Comparison of ENCODE assay signal across 8 cellular contexts in genomic region chr1:2382621-2383361, GRCh38. TPM values are rescaled to one million over a fixed set of nuclear protein-coding genes. Genes with fewer than 3 reads are reported as not detected.
DNase-seq lines count a peak whose midpoint lies in the region; ATAC-seq, FAIRE-seq and TF ChIP-seq lines count a peak whose summit lies in the region.

No MANE protein-coding gene starts in this region.

- no peak overlapping the region for H2AFZ ChIP-seq in Karpas-422 (ENCODE audit: low read length)

- H3K79me2 ChIP-seq in Karpas-422 (ENCODE audit: low read length): no peaks in the 10 kb centered on the region

- no peak for FAIRE-seq in kidney (lab: Jason Lieb, UNC)

- H3K27ac ChIP-seq in Karpas-422 (ENCODE audit: low read length) (no peak overlapping the region), kidney (ENCODE audit: low read depth in 2 of 2, low read length in 2 of 2) (no peak overlapping the region), uterus (no peak overlapping the region)

- no peak overlapping the region for H3K4me3 ChIP-seq in Karpas-422 (ENCODE audit: low read length)
- H3K4me3 ChIP-seq in astrocyte of the spinal cord (ENCODE audit: low read depth, low read length): no peak overlapping the region
- H3K4me3 ChIP-seq in kidney (ENCODE audit: low read length in 2 of 2): no peak overlapping the region
- no peak overlapping the region for H3K4me3 ChIP-seq in uterus

- no peaks in the 10 kb centered on the region for H3K9me2 ChIP-seq in Karpas-422 (replicated peaks; ENCODE audit: insufficient read depth, low read length)

- H3K36me3 ChIP-seq in Karpas-422 (ENCODE audit: insufficient read depth, low read length): no peaks in the 10 kb centered on the region
- H3K36me3 ChIP-seq in kidney (ENCODE audit: control insufficient read depth in 1 of 2, insufficient read depth in 2 of 2, low read length in 2 of 2): peaks cover 2 to 5% of the 10 kb centered on the region in 2 donors
- no peaks in the 10 kb centered on the region for H3K36me3 ChIP-seq in uterus

- TF ChIP-seq POLR2A in uterus (IDR thresholded peaks at IDR 0.05): no peak

- TF ChIP-seq CTCF in astrocyte of the spinal cord (IDR thresholded peaks at IDR 0.05; ENCODE audit: low read depth, low read length) (peak; percentile 74), kidney (IDR thresholded peaks at IDR 0.05; ENCODE audit: borderline replicate concordance, extremely low read depth, insufficient read depth) (peak; percentile 36), uterus (IDR thresholded peaks at IDR 0.05) (peak in 3 of 4 experiments; percentile 22 to 32 (median 32))

- H3K9me3 ChIP-seq in Karpas-422 (ENCODE audit: low read length) (no peaks in the 10 kb centered on the region), kidney (ENCODE audit: control insufficient read depth in 1 of 2, low read length in 2 of 2) (no peaks in the 10 kb centered on the region), uterus (no peaks in the 10 kb centered on the region)

- H3K27me3 ChIP-seq in Karpas-422 (ENCODE audit: low read length) (no peaks in the 10 kb centered on the region), uterus (no peaks in the 10 kb centered on the region)

- peaks cover 7% of the 10 kb centered on the region; the same call in 1 of the 2 replicates for H4K20me1 ChIP-seq in Karpas-422 (ENCODE audit: insufficient read depth, low read depth, low read length)

- DNase-seq in EH (ENCODE audit: low read depth): peak; percentile 40
- DNase-seq in Karpas-422: peak; percentile 55
- peak; percentile 26 for DNase-seq in astrocyte of the spinal cord (ENCODE audit: low read depth, low spot score)
- DNase-seq in kidney: peak; percentile 75
- no peak for DNase-seq in uterus
- no peak for DNase-seq in NCI-H446 (lab: John Stamatoyannopoulos, UW)

- H3K4me2 ChIP-seq in Karpas-422 (ENCODE audit: low read depth, low read length, poor library complexity, severe bottlenecking): no peak overlapping the region

- H3K9ac ChIP-seq in Karpas-422 (ENCODE audit: low read length) (no peak overlapping the region), kidney (ENCODE audit: low read length in 2 of 2) (no peak overlapping the region)

- ATAC-seq in GM21423 (IDR thresholded peaks at IDR 0.05; ENCODE audit: unreplicated experiment) (no peak), HG02884 (IDR thresholded peaks at IDR 0.05; ENCODE audit: unreplicated experiment) (no peak)

- H3K4me1 ChIP-seq in Karpas-422 (ENCODE audit: low read length) (no peaks in the 10 kb centered on the region), kidney (ENCODE audit: control insufficient read depth in 1 of 2, insufficient read depth in 1 of 2, low read depth in 1 of 2, low read length in 2 of 2) (peaks cover 0 to 3% of the 10 kb centered on the region in 2 donors), uterus (peaks cover 4 to 9% of the 10 kb centered on the region in 2 donors)

- intact Hi-C loops in kidney (cut with DNase I): loop anchor here (5.0 kb wide), 1 partner anchor 185 kb away; no protein-coding TSS in a partner anchor
- intact Hi-C loops in uterus (cut with DNase I; ENCODE audit: low total_unique reads): loop anchor here (10.0 kb wide), 1 partner anchor 68 kb away; no protein-coding TSS in a partner anchor

- in situ Hi-C loops in astrocyte of the spinal cord (cut with HindIII; ENCODE audit: low sequenced_read_pairs): no loop called here

RNA-seq across cellular contexts. Expression of gene MORN1, which starts 8.6 kb away (rescaled TPM):
- total RNA-seq in Karpas-422 (2014; rRNA removed; shearing (Covaris generic); ENCODE audit: low replicate concordance): 6.2 and 9.8 TPM in 2 replicates
- 24.7 TPM for total RNA-seq in kidney
- polyA plus RNA-seq in kidney (ENCODE audit: insufficient read depth, low read depth, low replicate concordance): 9.0 TPM
- total RNA-seq in uterus: 10 to 100 TPM in 2 of 4 donors, 1 to 10 TPM in 1, under 1 TPM in 1; 0.59 to 20.0 (median 9.5) TPM

RNA-seq across cellular contexts. Expression of gene RER1, which starts 8.8 kb away (rescaled TPM):
- total RNA-seq in Karpas-422 (2014; rRNA removed; shearing (Covaris generic); ENCODE audit: low replicate concordance): 57.2 and 108 TPM in 2 replicates
- total RNA-seq in kidney (162 TPM), uterus (100 to 1,000 TPM in 1 of 4 donors, 10 to 100 TPM in 3; 34.1 to 105 (median 57.3) TPM)
- 158 TPM for polyA plus RNA-seq in kidney (ENCODE audit: insufficient read depth, low read depth, low replicate concordance)

RNA-seq across cellular contexts. Expression of gene PEX10, which starts 29.6 kb away (rescaled TPM):
- 21.4 and 32.4 TPM in 2 replicates for total RNA-seq in Karpas-422 (2014; rRNA removed; shearing (Covaris generic); ENCODE audit: low replicate concordance)
- total RNA-seq in kidney (25.6 TPM), uterus (10 to 100 TPM in 3 of 4 donors, under 1 TPM in 1; 0.77 to 23.6 (median 13.2) TPM)
- 26.8 TPM for polyA plus RNA-seq in kidney (ENCODE audit: insufficient read depth, low read depth, low replicate concordance)

Comparison
In these comparisons a context has a peak if more than half of its experiments do, and no peak if none do; other contexts are left out.
1. DNase-seq: peak in EH (single experiment), Karpas-422 (single experiment), astrocyte of the spinal cord (single experiment) and kidney (single experiment); none in uterus (0 of 2) and NCI-H446 (0 of 2).
2. Peak in every context shown above with its lines, with median percentiles within 50 percentile points of each other: CTCF ChIP-seq.